In genomic region chr18:11494093-11494492, GRCh38 we compare ENCODE assay signal across 25 cellular contexts.
A peak's percentile ranks its signal among the peaks of the same experiment; 100 is the strongest.
DNase-seq lines count a peak whose midpoint lies in the region; FAIRE-seq and TF ChIP-seq lines count a peak whose summit lies in the region.
"Had no signal": no experiment of that assay in that cellular context is flagged by ENCODE, and none has a peak within 500 bp of the region (broad histone marks: within the 10 kb centered on the region; RNA-seq: fewer than 3 reads in every experiment).

No MANE protein-coding gene starts in this region.

- FAIRE-seq in endothelial cell of umbilical vein (lab: Jason Lieb, UNC): no peak
- FAIRE-seq: pancreas had no signal

- dilution Hi-C loops in endothelial cell of umbilical vein (cut with MboI; ENCODE audit: extremely low pct_ligation_motif_present, low sequenced_read_pairs): no loop called here

- peaks cover 20% of the 10 kb centered on the region for H3K4me1 ChIP-seq in endothelial cell of umbilical vein (ENCODE audit: control insufficient read depth, extremely low read depth, insufficient read depth, low read length)
- H3K4me1 ChIP-seq: pancreas, SJCRH30, thyroid gland had no signal

- no peaks in the 10 kb centered on the region for H3K36me3 Mint-ChIP-seq in T-helper 2 cell treated with Interferon-gamma antibody and Interleukin-4, amounts not matched to agents 5 μg/mL and 100 μg/mL, for 36 hours (ENCODE audit: low read depth)
- H3K36me3 Mint-ChIP-seq: activated naive CD8-positive, alpha-beta T cell treated with anti-CD3 and anti-CD28 coated beads, Interleukin-2, amount 10 ng/mL, durations not matched to agents 7 days and 5 days; natural killer cell treated with Interleukin-12 subunit alpha and Interleukin-12 subunit beta and Interleukin-15 and Interleukin-18, amount 100 ng/mL, for 72 hours had no signal

- TF ChIP-seq CTCF in endothelial cell of umbilical vein (IDR thresholded peaks at IDR 0.05; ENCODE audit: extremely low read depth in 1 of 2, insufficient read depth in 1 of 2, low read depth in 1 of 2, low read length in 2 of 2): no peak

- peak overlapping the region; percentile 81 for H3K27ac ChIP-seq in endothelial cell of umbilical vein (ENCODE audit: insufficient read depth, low read depth, low read length)
- H3K27ac ChIP-seq: cardiac muscle cell, epithelial cell of prostate, pancreas, SJCRH30, skin epidermis, thyroid gland had no signal

- no peak overlapping the region for H3K9ac ChIP-seq in endothelial cell of umbilical vein (replicated peaks; ENCODE audit: extremely low read depth, insufficient read depth, low read length)

- H3K27me3 ChIP-seq in endothelial cell of umbilical vein (ENCODE audit: control insufficient read depth in 2 of 2, insufficient read depth in 2 of 2, low read length in 2 of 2): no peaks in the 10 kb centered on the region
- H3K27me3 ChIP-seq: pancreas, SJCRH30, thyroid gland had no signal

- DNase-seq in EL (peak; percentile 69), RPMI7951 (ENCODE audit: low read depth) (peak; percentile 55), endothelial cell of umbilical vein (ENCODE audit: low read depth, low spot score) (peak; percentile 46), pulmonary artery endothelial cell (ENCODE audit: low read depth, low spot score) (peak; percentile 47), NOMO-1 (lab: John Stamatoyannopoulos, UW; ENCODE audit: unreplicated experiment in 2 of 2) (no peak), NCI-H146 treated with DMSO at 0.1 percent for 48 hours (lab: John Stamatoyannopoulos, UW; ENCODE audit: unreplicated experiment) (no peak), H4 (ENCODE audit: low spot score) (no peak)
- DNase-seq in T-helper 2 cell treated with Interferon-gamma antibody and Interleukin-4, amounts not matched to agents 5 μg/mL and 100 μg/mL, for 36 hours (ENCODE audit: low spot score): no peak
- DNase-seq: activated CD4-positive, alpha-beta T cell treated with anti-CD3 and anti-CD28 coated beads, Interleukin-2, amount 10 ng/mL, durations not matched to agents 7 days and 5 days; activated CD8-positive, alpha-beta memory T cell treated with anti-CD3 and anti-CD28 coated beads, Interleukin-2, amount 50 U/mL, for 48 hours; activated naive CD8-positive, alpha-beta T cell treated with anti-CD3 and anti-CD28 coated beads, Interleukin-2, amount 10 ng/mL, durations not matched to agents 7 days and 5 days; DMS53; midbrain; NCI-H146; NCI-H82; pancreas; PC-3; SJCRH30; stimulated activated naive CD4-positive, alpha-beta T cell; T-helper 17 cell; thyroid gland had no signal

- no peak overlapping the region for H3K4me3 ChIP-seq in endothelial cell of umbilical vein (replicated peaks in 1 of 3; ENCODE audit: insufficient read depth in 1 of 3, low read depth in 1 of 3, low read length in 3 of 3)
- H3K4me3 ChIP-seq: cardiac muscle cell, pancreas, SJCRH30, skin epidermis, thyroid gland had no signal

- CTCF ChIA-PET in endothelial cell of umbilical vein (lab: Charles Lee): no interaction called here

- H3K36me3 ChIP-seq in endothelial cell of umbilical vein (ENCODE audit: control insufficient read depth in 2 of 2, extremely low read depth in 1 of 2, insufficient read depth in 2 of 2, low read length in 2 of 2): no peaks in the 10 kb centered on the region
- H3K36me3 ChIP-seq: cardiac muscle cell, pancreas, SJCRH30, thyroid gland had no signal

- H3K9me1 ChIP-seq in endothelial cell of umbilical vein (replicated peaks; ENCODE audit: control insufficient read depth, extremely low read depth, insufficient read depth, low read length): no peaks in the 10 kb centered on the region

- H3K9me3 Mint-ChIP-seq in T-helper 2 cell treated with Interferon-gamma antibody and Interleukin-4, amounts not matched to agents 5 μg/mL and 100 μg/mL, for 36 hours: no peaks in the 10 kb centered on the region
- H3K9me3 Mint-ChIP-seq: activated CD4-positive, alpha-beta T cell treated with anti-CD3 and anti-CD28 coated beads, Interleukin-2, amount 10 ng/mL, durations not matched to agents 7 days and 5 days; activated naive CD8-positive, alpha-beta T cell treated with anti-CD3 and anti-CD28 coated beads, Interleukin-2, amount 10 ng/mL, durations not matched to agents 7 days and 5 days had no signal

- no peak for TF ChIP-seq POLR2A in endothelial cell of umbilical vein (IDR thresholded peaks at IDR 0.05; ENCODE audit: low read depth, low read length)

- H3K4me1 Mint-ChIP-seq in T-helper 2 cell treated with Interferon-gamma antibody and Interleukin-4, amounts not matched to agents 5 μg/mL and 100 μg/mL, for 36 hours (ENCODE audit: low read depth): no peaks in the 10 kb centered on the region
- H3K4me1 Mint-ChIP-seq: activated CD4-positive, alpha-beta T cell treated with anti-CD3 and anti-CD28 coated beads, Interleukin-2, amount 10 ng/mL, durations not matched to agents 7 days and 5 days; activated naive CD8-positive, alpha-beta T cell treated with anti-CD3 and anti-CD28 coated beads, Interleukin-2, amount 10 ng/mL, durations not matched to agents 7 days and 5 days; T-helper 17 cell had no signal

- no peak overlapping the region for H3K4me3 Mint-ChIP-seq in T-helper 2 cell treated with Interferon-gamma antibody and Interleukin-4, amounts not matched to agents 5 μg/mL and 100 μg/mL, for 36 hours
- H3K4me3 Mint-ChIP-seq: activated CD4-positive, alpha-beta T cell treated with anti-CD3 and anti-CD28 coated beads, Interleukin-2, amount 10 ng/mL, durations not matched to agents 7 days and 5 days; activated naive CD8-positive, alpha-beta T cell treated with anti-CD3 and anti-CD28 coated beads, Interleukin-2, amount 10 ng/mL, durations not matched to agents 7 days and 5 days; natural killer cell treated with Interleukin-12 subunit alpha and Interleukin-12 subunit beta and Interleukin-15 and Interleukin-18, amount 100 ng/mL, for 72 hours; T-helper 17 cell had no signal

- no peak overlapping the region for H2AFZ ChIP-seq in endothelial cell of umbilical vein (ENCODE audit: low read depth, low read length)

- intact Hi-C loops in endothelial cell of umbilical vein (cut with micrococcal nuclease): no loop called here

- BruUV-seq in endothelial cell of umbilical vein (replicated peaks; lab: Mats Ljungman, UMichigan): no TSS peak

- H3K27me3 Mint-ChIP-seq in T-helper 2 cell treated with Interferon-gamma antibody and Interleukin-4, amounts not matched to agents 5 μg/mL and 100 μg/mL, for 36 hours (ENCODE audit: low read depth): peaks cover 2% of the 10 kb centered on the region

- no peaks in the 10 kb centered on the region for H3K79me2 ChIP-seq in endothelial cell of umbilical vein (ENCODE audit: control insufficient read depth, insufficient read depth, low read length)

- no peaks in the 10 kb centered on the region for H3K9me3 ChIP-seq in endothelial cell of umbilical vein (replicated peaks; ENCODE audit: control insufficient read depth, insufficient read depth, low read length)
- H3K9me3 ChIP-seq: pancreas, SJCRH30, thyroid gland had no signal

- H4K20me1 ChIP-seq in endothelial cell of umbilical vein (replicated peaks; ENCODE audit: control insufficient read depth, extremely low read depth, insufficient read depth, low read length): no peaks in the 10 kb centered on the region

- POLR2A ChIA-PET in endothelial cell of umbilical vein (lab: Charles Lee): no interaction called here

- H3K27ac Mint-ChIP-seq in T-helper 2 cell treated with Interferon-gamma antibody and Interleukin-4, amounts not matched to agents 5 μg/mL and 100 μg/mL, for 36 hours: no peak overlapping the region
- H3K27ac Mint-ChIP-seq: activated CD4-positive, alpha-beta T cell treated with anti-CD3 and anti-CD28 coated beads, Interleukin-2, amount 10 ng/mL, durations not matched to agents 7 days and 5 days; activated naive CD8-positive, alpha-beta T cell treated with anti-CD3 and anti-CD28 coated beads, Interleukin-2, amount 10 ng/mL, durations not matched to agents 7 days and 5 days; natural killer cell treated with Interleukin-12 subunit alpha and Interleukin-12 subunit beta and Interleukin-15 and Interleukin-18, amount 100 ng/mL, for 72 hours; T-helper 17 cell had no signal

- peak overlapping the region; percentile 52 for H3K4me2 ChIP-seq in endothelial cell of umbilical vein (ENCODE audit: insufficient read depth, low read length)

TF ChIP-seq in endothelial cell of umbilical vein, 7 proteins besides CTCF, POLR2A, EP300 and RAD21:
- no peak for TF ChIP-seq JUN (IDR thresholded peaks at IDR 0.05; ENCODE audit: borderline replicate concordance, insufficient read depth, insufficient read length, low read depth)
- no peak for TF ChIP-seq POLR2AphosphoS5 (IDR thresholded peaks at IDR 0.05; ENCODE audit: insufficient read depth, low read depth, low read length)
- peak; percentile 35 for TF ChIP-seq FOS (IDR thresholded peaks at IDR 0.05; ENCODE audit: borderline replicate concordance, insufficient read depth, low read length)
- no peak for TF ChIP-seq EZH2 (IDR thresholded peaks at IDR 0.05; ENCODE audit: borderline replicate concordance, low read depth, low read length, severe bottlenecking)

Comparison
In these comparisons a context has a peak if more than half of its experiments do, and no peak if none do; other contexts are left out.
1. DNase-seq: peak in EL (single experiment), RPMI7951 (single experiment), endothelial cell of umbilical vein (single experiment) and pulmonary artery endothelial cell (single experiment); none in NOMO-1 (0 of 2), NCI-H146 treated with DMSO at 0.1 percent for 48 hours (single experiment), H4 (single experiment) and T-helper 2 cell treated with Interferon-gamma antibody and Interleukin-4, amounts not matched to agents 5 μg/mL and 100 μg/mL, for 36 hours (single experiment).